ENCODE assay signal across 25 cellular contexts in the genomic region with DNA sequence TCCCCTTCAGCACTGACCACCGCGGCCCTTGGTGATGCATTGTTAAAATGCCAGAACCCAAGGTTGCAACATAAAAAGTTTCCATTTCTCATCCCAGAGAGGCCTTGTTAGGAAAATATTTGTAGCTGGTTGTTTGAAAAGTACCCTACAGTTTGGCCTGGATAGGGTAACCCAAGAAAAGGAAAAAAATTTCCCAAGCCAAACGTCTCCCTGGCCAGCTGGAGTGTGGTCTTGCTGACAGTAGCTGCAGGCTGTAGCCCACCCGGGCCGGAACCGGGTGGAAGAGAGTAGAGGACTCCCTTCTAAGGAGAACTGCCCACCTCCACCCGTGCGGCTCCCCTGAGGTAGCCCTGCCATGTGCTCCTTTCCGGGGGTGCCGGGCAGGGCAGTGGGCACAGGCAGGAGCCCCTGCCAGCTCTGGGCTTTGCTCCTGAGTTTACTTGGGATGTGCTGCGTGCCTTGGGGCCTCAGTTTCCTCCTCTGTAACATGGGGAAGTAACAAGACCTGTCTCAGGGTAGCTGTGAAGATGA. TPM values are rescaled to one million over a fixed set of nuclear protein-coding genes. Genes with fewer than 3 reads are reported as not detected.
DNase-seq lines count a peak whose midpoint lies in the region; ATAC-seq and TF ChIP-seq lines count a peak whose summit lies in the region.
"Had no signal": no experiment of that assay in that cellular context is flagged by ENCODE, and none has a peak within 500 bp of the region (broad histone marks: within the 10 kb centered on the region; RNA-seq: fewer than 3 reads in every experiment).

No MANE protein-coding gene starts in this region.

- H3K36me3 ChIP-seq in Peyer's patch (peaks cover 0 to 26% (median 0%) of the 10 kb centered on the region in 3 donors), sigmoid colon (peaks cover under 1 to 34% (median 19%) of the 10 kb centered on the region in 4 donors)
- H3K36me3 ChIP-seq in CD8-positive, alpha-beta memory T cell (ENCODE audit: insufficient read depth, low read length), result peaks cover 8% of the 10 kb centered on the region

- 78 to 80% methylated on average over 11 of the region's 11 CpGs for WGBS in sigmoid colon, 2 donors

- POLR2A ChIA-PET in AG04450 (lab: Yijun Ruan, JAX), result interaction anchor here (0.6 kb wide), 1 partner anchor 142 kb away, joined by 6 read pairs; no protein-coding TSS in a partner anchor
- POLR2A ChIA-PET in CD8-positive, alpha-beta memory T cell (lab: Charles Lee), result no interaction called here

- ATAC-seq in HG03045 (IDR thresholded peaks at IDR 0.05; ENCODE audit: unreplicated experiment), result no peak

- CTCF ChIA-PET in AG04450 (lab: Charles Lee), result interaction anchor here (1.0 to 1.6 kb wide), 2 partner anchors 9 to 72 kb away, joined by 3 to 5 read pairs; no protein-coding TSS in a partner anchor
- CTCF ChIA-PET in CD8-positive, alpha-beta memory T cell (lab: Charles Lee), result interaction anchor here (1.3 kb wide), 1 partner anchor 24 kb away, joined by 4 read pairs; no protein-coding TSS in a partner anchor

- peaks cover 0 to 42% (median 5%) of the 10 kb centered on the region in 3 donors for H3K36me3 Mint-ChIP-seq in CD8-positive, alpha-beta memory T cell
- H3K36me3 Mint-ChIP-seq: activated naive CD8-positive, alpha-beta T cell had no signal

- TF ChIP-seq EP300 in sigmoid colon (IDR thresholded peaks at IDR 0.05), result no peak

- H3K4me1 Mint-ChIP-seq in CD8-positive, alpha-beta memory T cell, result no peaks in the 10 kb centered on the region
- H3K4me1 Mint-ChIP-seq: CD4-positive, alpha-beta memory T cell had no signal

- TF ChIP-seq CTCF in AG04450 (IDR thresholded peaks at IDR 0.05; ENCODE audit: low read depth, low read length) (no peak), Peyer's patch (IDR thresholded peaks at IDR 0.05) (no peak), fibroblast of villous mesenchyme (IDR thresholded peaks at IDR 0.05; ENCODE audit: insufficient read depth, low read depth, low read length) (no peak), sigmoid colon (IDR thresholded peaks at IDR 0.05) (no peak)

- no peak for TF ChIP-seq POLR2A in Peyer's patch (IDR thresholded peaks at IDR 0.05)
- TF ChIP-seq POLR2A in sigmoid colon (IDR thresholded peaks at IDR 0.05), result no peak

- no peak overlapping the region for H3K27ac Mint-ChIP-seq in CD8-positive, alpha-beta memory T cell
- H3K27ac Mint-ChIP-seq: activated CD4-positive, alpha-beta memory T cell treated with anti-CD3 and anti-CD28 coated beads for 36 hours; activated naive CD8-positive, alpha-beta T cell; activated T-cell treated with anti-CD3 and anti-CD28 coated beads, Interleukin-2, amount 50 U/mL, for 24 hours; CD4-positive, alpha-beta memory T cell had no signal

- peaks cover 0 to 6% (median 0%) of the 10 kb centered on the region in 4 donors for H3K4me1 ChIP-seq in Peyer's patch
- H3K4me1 ChIP-seq in sigmoid colon, result peaks cover 0 to 93% (median 73%) of the 10 kb centered on the region in 4 donors
- no peaks in the 10 kb centered on the region for H3K4me1 ChIP-seq in CD8-positive, alpha-beta memory T cell (ENCODE audit: insufficient read depth, low read length)

- H3K27ac ChIP-seq in AG04450 (ENCODE audit: low read depth, low read length) (peak overlapping the region; percentile 57), Peyer's patch (peak overlapping the region in 3 of 4 donors; percentile 10 to 84 (median 59)), sigmoid colon (peak overlapping the region; percentile 90 to 94 (median 92))
- no peak overlapping the region for H3K27ac ChIP-seq in CD8-positive, alpha-beta memory T cell (ENCODE audit: low read depth, low read length)
- H3K27ac ChIP-seq: VCaP had no signal

- intact Hi-C loops in sigmoid colon (cut with DNase I), result no loop called here

- no peak overlapping the region for H3K4me3 Mint-ChIP-seq in CD8-positive, alpha-beta memory T cell
- H3K4me3 Mint-ChIP-seq: activated CD4-positive, alpha-beta memory T cell treated with anti-CD3 and anti-CD28 coated beads for 36 hours; activated naive CD8-positive, alpha-beta T cell; activated T-cell treated with anti-CD3 and anti-CD28 coated beads, Interleukin-2, amount 50 U/mL, for 24 hours; CD4-positive, alpha-beta memory T cell had no signal

- H3K4me3 ChIP-seq in AG04450 (ENCODE audit: low read depth, low read length), result no peak overlapping the region
- H3K4me3 ChIP-seq in Peyer's patch, result no peak overlapping the region
- H3K4me3 ChIP-seq in fibroblast of villous mesenchyme (ENCODE audit: low read depth, low read length), result no peak overlapping the region
- no peak overlapping the region for H3K4me3 ChIP-seq in sigmoid colon
- H3K4me3 ChIP-seq in CD8-positive, alpha-beta memory T cell (ENCODE audit: low read length), result no peak overlapping the region
- H3K4me3 ChIP-seq: MG63, skin epidermis had no signal

- H3K9me3 ChIP-seq in AG04450 (ENCODE audit: control insufficient read depth, insufficient read depth, low read length), result no peaks in the 10 kb centered on the region; the same call in 1 of the 2 replicates
- H3K9me3 ChIP-seq in Peyer's patch, result no peaks in the 10 kb centered on the region
- H3K9me3 ChIP-seq in sigmoid colon, result no peaks in the 10 kb centered on the region
- H3K9me3 ChIP-seq in CD8-positive, alpha-beta memory T cell (ENCODE audit: low read length), result no peaks in the 10 kb centered on the region
- H3K9me3 ChIP-seq: MG63 had no signal

- H3K27me3 ChIP-seq in AG04450 (ENCODE audit: control insufficient read depth, insufficient read depth, low read length) (no peaks in the 10 kb centered on the region), Peyer's patch (no peaks in the 10 kb centered on the region), sigmoid colon (no peaks in the 10 kb centered on the region)
- no peaks in the 10 kb centered on the region for H3K27me3 ChIP-seq in CD8-positive, alpha-beta memory T cell (ENCODE audit: insufficient read depth, low read length, poor library complexity, severe bottlenecking)
- H3K27me3 ChIP-seq: MG63 had no signal

- no peaks in the 10 kb centered on the region for H3K27me3 Mint-ChIP-seq in CD8-positive, alpha-beta memory T cell
- H3K27me3 Mint-ChIP-seq: activated CD4-positive, alpha-beta memory T cell treated with anti-CD3 and anti-CD28 coated beads for 36 hours; activated naive CD8-positive, alpha-beta T cell; activated T-cell treated with anti-CD3 and anti-CD28 coated beads, Interleukin-2, amount 50 U/mL, for 24 hours; CD4-positive, alpha-beta memory T cell had no signal

- DNase-seq in AG04450 (ENCODE audit: low read depth, low spot score) (no peak), Peyer's patch (peak in 1 of 3 donors; percentile 41), fibroblast of villous mesenchyme (ENCODE audit: low read depth) (peak; percentile 34), sigmoid colon (no peak), GF-D8 (lab: John Stamatoyannopoulos, UW) (no peak)
- DNase-seq in activated CD4-positive, alpha-beta T cell treated with anti-CD3 and anti-CD28 coated beads, Interleukin-2, amount 50 U/mL, for 48 hours, result no peak
- no peak for DNase-seq in CD8-positive, alpha-beta memory T cell
- DNase-seq: activated CD4-positive, alpha-beta memory T cell treated with anti-CD3 and anti-CD28 coated beads for 36 hours; activated T-cell treated with anti-CD3 and anti-CD28 coated beads, Interleukin-2, amount 50 U/mL, for 24 hours; CD4-positive, alpha-beta memory T cell; effector memory CD4-positive, alpha-beta T cell; EL; hypothalamus; MG63; NCI-H510A treated with DMSO at 0.1 percent for 48 hours; SIG-M5 had no signal

- H3K9me3 Mint-ChIP-seq in CD8-positive, alpha-beta memory T cell, result no peaks in the 10 kb centered on the region
- H3K9me3 Mint-ChIP-seq: activated CD4-positive, alpha-beta memory T cell treated with anti-CD3 and anti-CD28 coated beads for 36 hours; activated T-cell treated with anti-CD3 and anti-CD28 coated beads, Interleukin-2, amount 50 U/mL, for 24 hours; CD4-positive, alpha-beta memory T cell had no signal

RNA-seq across cellular contexts. Expression of a gene that starts 38.5 kb away (rescaled TPM):
- polyA plus RNA-seq in AG04450 (2011; rRNA removed) (8.7 and 9.1 TPM in 2 replicates), sigmoid colon (10 to 100 TPM in 1 of 3 donors, 1 to 10 TPM in 2; 5.4 to 15.7 (median 8.1) TPM)
- polyA minus RNA-seq in AG04450 (2011; rRNA and poly(A)+ RNA removed), result 15.6 and 22.4 TPM in 2 replicates
- total RNA-seq in Peyer's patch (10 to 100 TPM; 30.2 to 59.5 (median 49.2) TPM), fibroblast of villous mesenchyme (9.9 and 14.2 TPM in 2 replicates), sigmoid colon (10 to 100 TPM; 12.2 to 41.3 (median 30.4) TPM)
- total RNA-seq in CD8-positive, alpha-beta memory T cell, result 10 to 100 TPM; 25.7 to 27.8 TPM
- 9.9 TPM for polyA plus RNA-seq in CD8-positive, alpha-beta memory T cell

RNA-seq across cellular contexts. Expression of a gene that starts 38.5 kb away (rescaled TPM):
- polyA plus RNA-seq in AG04450 (2011; rRNA removed) (36.4 and 46.8 TPM in 2 replicates), sigmoid colon (100 to 1,000 TPM; 107 to 134 (median 124) TPM)
- polyA minus RNA-seq in AG04450 (2011; rRNA and poly(A)+ RNA removed), result 21.8 and 22.3 TPM in 2 replicates
- total RNA-seq in Peyer's patch (10 to 100 TPM; 27.4 to 49.5 (median 38.1) TPM), fibroblast of villous mesenchyme (43.5 and 47.1 TPM in 2 replicates), sigmoid colon (10 to 100 TPM; 53.7 to 99.1 (median 67.5) TPM)
- total RNA-seq in CD8-positive, alpha-beta memory T cell, result 100 to 1,000 TPM; 101 to 104 TPM
- 96.3 TPM for polyA plus RNA-seq in CD8-positive, alpha-beta memory T cell

RNA-seq across cellular contexts. Expression of a gene that starts 38.6 kb away (rescaled TPM):
- polyA plus RNA-seq in AG04450 (2011; rRNA removed) (not detected in 2 replicates), sigmoid colon (not detected)
- not detected in 2 replicates for polyA minus RNA-seq in AG04450 (2011; rRNA and poly(A)+ RNA removed)
- total RNA-seq in Peyer's patch (not detected), fibroblast of villous mesenchyme (not detected in 2 replicates), sigmoid colon (1 to 10 TPM in 3 of 4 donors, not detected in 1; 1.9 to 2.2 (median 2.1) TPM)
- not detected for total RNA-seq in CD8-positive, alpha-beta memory T cell
- polyA plus RNA-seq in CD8-positive, alpha-beta memory T cell, result not detected
- total RNA-seq: activated CD4-positive, alpha-beta memory T cell treated with anti-CD3 and anti-CD28 coated beads for 36 hours; bronchial epithelial cell; CD4-positive, alpha-beta memory T cell; mononuclear cell; osteocyte; T-helper 1 cell treated with Interleukin-12 subunit alpha and Interleukin-12 subunit beta and Interleukin-4 antibody, amounts not matched to agents 30 ng/mL and 1 ng/mL, for 36 hours; ureter had no signal
